Comparison of ENCODE assay signal across 8 cellular contexts in genomic region chr3:50322386-50323091, GRCh38. TPM values are rescaled to one million over a fixed set of nuclear protein-coding genes. Genes with fewer than 3 reads are reported as not detected.
DNase-seq lines count a peak whose midpoint lies in the region; ATAC-seq, FAIRE-seq and TF ChIP-seq lines count a peak whose summit lies in the region.

Gene HYAL2, minus strand, starts transcription at chr3:50322745. Its CDS starts 2,256 bp downstream, at chr3:50320489.

- POLR2A ChIA-PET in endothelial cell of umbilical vein (lab: Charles Lee): interaction anchor here (0.6 to 5.1 kb wide), 3 partner anchors 13 to 214 kb away, joined by 3 to 38 read pairs (median 5); partner anchors contain the start of genes HYAL3 and NAA80
- POLR2A ChIA-PET in naive thymus-derived CD8-positive, alpha-beta T cell (lab: Charles Lee): interaction anchor here (1.0 to 5.7 kb wide), 8 partner anchors 12 to 982 kb away, joined by 3 to 53 read pairs (median 4); partner anchors contain the start of genes HYAL3, IFRD2, NAA80 and RASSF1

- H3K4me3 ChIP-seq in GM08714 (ENCODE audit: low read length): peak within 1 kb of the TSS; percentile 91; the same call in 1 of the 2 replicates
- H3K4me3 ChIP-seq in endothelial cell of umbilical vein (replicated peaks in 1 of 3; ENCODE audit: insufficient read depth in 1 of 3, low read depth in 1 of 3, low read length in 3 of 3): peak within 1 kb of the TSS; percentile 31 to 89 (median 89)

- H3K27me3 ChIP-seq in endothelial cell of umbilical vein (ENCODE audit: control insufficient read depth in 2 of 2, insufficient read depth in 2 of 2, low read length in 2 of 2): no peaks in the 10 kb centered on the region

- peaks cover 49% of the 10 kb centered on the region for H3K79me2 ChIP-seq in endothelial cell of umbilical vein (ENCODE audit: control insufficient read depth, insufficient read depth, low read length)

- H3K9me3 Mint-ChIP-seq in naive thymus-derived CD8-positive, alpha-beta T cell: no peaks in the 10 kb centered on the region

- H3K4me1 ChIP-seq in endothelial cell of umbilical vein (ENCODE audit: control insufficient read depth, extremely low read depth, insufficient read depth, low read length): peaks cover 60% of the 10 kb centered on the region

- H2AFZ ChIP-seq in endothelial cell of umbilical vein (ENCODE audit: low read depth, low read length): no peak within 1 kb of the TSS

- no peaks in the 10 kb centered on the region for H3K27me3 Mint-ChIP-seq in naive thymus-derived CD8-positive, alpha-beta T cell

- intact Hi-C loops in endothelial cell of umbilical vein (cut with micrococcal nuclease): loop anchor here (1.0 to 2.0 kb wide), 4 partner anchors 12 to 156 kb away; partner anchors contain the start of genes HYAL3, IFRD2 and NAA80

- H4K20me1 ChIP-seq in endothelial cell of umbilical vein (replicated peaks; ENCODE audit: control insufficient read depth, extremely low read depth, insufficient read depth, low read length): no peaks in the 10 kb centered on the region

- H3K9ac ChIP-seq in endothelial cell of umbilical vein (replicated peaks; ENCODE audit: extremely low read depth, insufficient read depth, low read length): peak within 1 kb of the TSS; percentile 89

- peak; percentile 99 for FAIRE-seq in endothelial cell of umbilical vein (lab: Jason Lieb, UNC)

- ATAC-seq in naive thymus-derived CD8-positive, alpha-beta T cell: no peak
- no peak for ATAC-seq in HG03280 (IDR thresholded peaks at IDR 0.05; ENCODE audit: unreplicated experiment)

- dilution Hi-C loops in endothelial cell of umbilical vein (cut with MboI; ENCODE audit: extremely low pct_ligation_motif_present, low sequenced_read_pairs): no loop called here

- no peak for TF ChIP-seq CTCF in endothelial cell of umbilical vein (IDR thresholded peaks at IDR 0.05; ENCODE audit: extremely low read depth in 1 of 2, insufficient read depth in 1 of 2, low read depth in 1 of 2, low read length in 2 of 2)

- H3K4me3 Mint-ChIP-seq in naive thymus-derived CD8-positive, alpha-beta T cell: peak within 1 kb of the TSS; percentile 79 to 92 (median 86)

- peaks cover 8 to 32% of the 10 kb centered on the region in 2 experiments for H3K36me3 ChIP-seq in endothelial cell of umbilical vein (ENCODE audit: control insufficient read depth in 2 of 2, extremely low read depth in 1 of 2, insufficient read depth in 2 of 2, low read length in 2 of 2)

- H3K9me3 ChIP-seq in endothelial cell of umbilical vein (replicated peaks; ENCODE audit: control insufficient read depth, insufficient read depth, low read length): no peaks in the 10 kb centered on the region

- H3K36me3 Mint-ChIP-seq in naive thymus-derived CD8-positive, alpha-beta T cell: peaks cover 0 to 3% (median 0%) of the 10 kb centered on the region in 3 donors

- H3K9me1 ChIP-seq in endothelial cell of umbilical vein (replicated peaks; ENCODE audit: control insufficient read depth, extremely low read depth, insufficient read depth, low read length): no peaks in the 10 kb centered on the region

- peak; percentile 91 for TF ChIP-seq POLR2A in endothelial cell of umbilical vein (IDR thresholded peaks at IDR 0.05; ENCODE audit: low read depth, low read length)

- peak within 1 kb of the TSS; percentile 99 for H3K27ac ChIP-seq in endothelial cell of umbilical vein (ENCODE audit: insufficient read depth, low read depth, low read length)

- DNase-seq in endothelial cell of umbilical vein (ENCODE audit: low read depth, low spot score) (peak; percentile 74), NCI-H82 (lab: John Stamatoyannopoulos, UW) (no peak), islet precursor cell (no peak)
- no peak for DNase-seq in naive thymus-derived CD8-positive, alpha-beta T cell
- DNase-seq in activated CD4-positive, CD25-positive, alpha-beta regulatory T cell (lab: John Stamatoyannopoulos, UW): no peak

- H3K4me1 Mint-ChIP-seq in naive thymus-derived CD8-positive, alpha-beta T cell: peaks cover 13 to 58% (median 46%) of the 10 kb centered on the region in 4 donors

- H3K4me2 ChIP-seq in endothelial cell of umbilical vein (ENCODE audit: insufficient read depth, low read length): peak within 1 kb of the TSS; percentile 75

- peak within 1 kb of the TSS; percentile 73 to 97 (median 93) for H3K27ac Mint-ChIP-seq in naive thymus-derived CD8-positive, alpha-beta T cell

- BruUV-seq in endothelial cell of umbilical vein (replicated peaks; lab: Mats Ljungman, UMichigan): TSS peak; percentile 6

- CTCF ChIA-PET in endothelial cell of umbilical vein (lab: Charles Lee): interaction anchor here (0.8 to 4.3 kb wide), 8 partner anchors 13 to 220 kb away, joined by 3 to 66 read pairs (median 23); partner anchors contain the start of genes HYAL1, HYAL3, NAA80 and RASSF1

TF ChIP-seq in PFSK-1, 5 proteins besides CTCF, POLR2A, EP300 and RAD21:
- TF ChIP-seq POLR2AphosphoS5 (IDR thresholded peaks at IDR 0.05; ENCODE audit: low read depth, low read length): no peak; the same call in 1 of the 2 replicates
- TF ChIP-seq TAF1 (IDR thresholded peaks at IDR 0.05; ENCODE audit: borderline replicate concordance, insufficient read depth, low read length): 0 out of 2 replicates have a peak, but pooled peaks have one; percentile 32
TF ChIP-seq in PFSK-1: peak in this region for 1.

TF ChIP-seq in endothelial cell of umbilical vein, 7 proteins besides CTCF, POLR2A, EP300 and RAD21:
- TF ChIP-seq MYC (IDR thresholded peaks at IDR 0.05; ENCODE audit: low read depth, low read length): no peak
- TF ChIP-seq FOS (IDR thresholded peaks at IDR 0.05; ENCODE audit: borderline replicate concordance, insufficient read depth, low read length): peak; percentile 5
- TF ChIP-seq EZH2 (IDR thresholded peaks at IDR 0.05; ENCODE audit: borderline replicate concordance, low read depth, low read length, severe bottlenecking): no peak
- TF ChIP-seq POLR2AphosphoS5 (IDR thresholded peaks at IDR 0.05; ENCODE audit: insufficient read depth, low read depth, low read length): peak; percentile 95
- peak; percentile 45 for TF ChIP-seq GATA2 (IDR thresholded peaks at IDR 0.05; ENCODE audit: insufficient read depth, insufficient read length, low read depth, low read length)

RNA-seq across cellular contexts. Expression of gene HYAL2, which starts in this region (rescaled TPM):
- polyA plus RNA-seq in PFSK-1 (2012; ENCODE audit: insufficient read length, low read depth): 61.4 TPM
- 266 and 279 TPM in 2 replicates for total RNA-seq in endothelial cell of umbilical vein
- 970 and 1,145 TPM in 2 replicates for polyA plus RNA-seq in endothelial cell of umbilical vein
- polyA plus RNA-seq in endothelial cell of umbilical vein (2011; cell fraction: cytosol; rRNA removed): 537 and 563 TPM in 2 replicates
- polyA plus RNA-seq in endothelial cell of umbilical vein (2011; cell fraction: nucleus; rRNA removed): 347 and 354 TPM in 2 replicates
- 266 and 312 TPM in 2 replicates for polyA plus RNA-seq in endothelial cell of umbilical vein (2012)
- polyA minus RNA-seq in endothelial cell of umbilical vein: 480 and 514 TPM in 2 replicates
- 26.4 TPM for polyA minus RNA-seq in endothelial cell of umbilical vein (2011; cell fraction: cytosol; rRNA and poly(A)+ RNA removed)
- 150 and 202 TPM in 2 replicates for polyA minus RNA-seq in endothelial cell of umbilical vein (2011; cell fraction: nucleus; rRNA and poly(A)+ RNA removed)
- total RNA-seq in naive thymus-derived CD8-positive, alpha-beta T cell: 1 to 10 TPM; 2.0 to 2.5 TPM
- 1 to 10 TPM; 1.8 to 6.1 (median 3.4) TPM for polyA plus RNA-seq in naive thymus-derived CD8-positive, alpha-beta T cell

Comparison
In these comparisons a context has a peak if more than half of its experiments do, and no peak if none do; other contexts are left out.
1. RNA of gene HYAL2 (total RNA-seq): 266 to 279 TPM in endothelial cell of umbilical vein; 2.0 to 2.5 TPM in naive thymus-derived CD8-positive, alpha-beta T cell; every median in the first group is over 10 times any median in the second.
2. RNA of gene HYAL2 (polyA plus RNA-seq): 266 to 1,145 TPM in endothelial cell of umbilical vein; 1.8 to 6.1 TPM in naive thymus-derived CD8-positive, alpha-beta T cell; every median in the first group is over 10 times any median in the second.